ENCODE assay signal across 19 cellular contexts in genomic region chr1:111832521-111833155, GRCh38.
"Had no signal": no experiment of that assay in that cellular context is flagged by ENCODE, and none has a peak within 500 bp of the region (broad histone marks: within the 10 kb centered on the region; RNA-seq: fewer than 3 reads in every experiment).

No MANE protein-coding gene starts in this region.

- H3K4me3 ChIP-seq: esophagus muscularis mucosa, gastrocnemius medialis, heart right ventricle, mucosa of descending colon, stomach, thoracic aorta, transverse colon had no signal

- H3K4me1 Mint-ChIP-seq: naive thymus-derived CD8-positive, alpha-beta T cell had no signal

- H3K36me3 ChIP-seq: esophagus muscularis mucosa, gastrocnemius medialis, heart right ventricle, neutrophil, stomach, thoracic aorta, transverse colon had no signal

- H3K36me3 Mint-ChIP-seq: naive thymus-derived CD8-positive, alpha-beta T cell had no signal

- H3K4me1 ChIP-seq: gastrocnemius medialis, stomach, transverse colon had no signal

- DNase-seq: effector memory CD8-positive, alpha-beta T cell; gastrocnemius medialis; heart right ventricle; hypothalamus; kidney glomerular epithelial cell; mucosa of descending colon; naive thymus-derived CD8-positive, alpha-beta T cell; posterior cingulate gyrus; stimulated activated CD4-positive, alpha-beta T cell treated with anti-CD3 and anti-CD28 coated beads, Interleukin-2, amount 100 ng/mL, for 24 hours; stimulated activated naive CD4-positive, alpha-beta T cell; stomach; transverse colon had no signal

- H3K9me3 ChIP-seq: esophagus muscularis mucosa, gastrocnemius medialis, heart right ventricle, mucosa of descending colon, neutrophil, stomach, thoracic aorta, transverse colon had no signal

- H3K27ac Mint-ChIP-seq: dendritic cell treated with granulocyte-macrophage colony-stimulating factor and Interleukin-4, amounts not matched to agents 40 ng/mL and 50 ng/mL, for 4 days; effector memory CD8-positive, alpha-beta T cell; naive thymus-derived CD8-positive, alpha-beta T cell had no signal

- ATAC-seq: effector memory CD8-positive, alpha-beta T cell; gastrocnemius medialis; heart right ventricle; mucosa of descending colon; naive thymus-derived CD8-positive, alpha-beta T cell; sciatic nerve had no signal

- H3K27me3 ChIP-seq: esophagus muscularis mucosa, gastrocnemius medialis, heart right ventricle, stomach, transverse colon had no signal

- FAIRE-seq: islet of Langerhans had no signal

- H3K4me3 Mint-ChIP-seq: dendritic cell treated with granulocyte-macrophage colony-stimulating factor and Interleukin-4, amounts not matched to agents 40 ng/mL and 50 ng/mL, for 4 days; effector memory CD8-positive, alpha-beta T cell; naive thymus-derived CD8-positive, alpha-beta T cell had no signal

- H3K9me3 Mint-ChIP-seq: dendritic cell treated with granulocyte-macrophage colony-stimulating factor and Interleukin-4, amounts not matched to agents 40 ng/mL and 50 ng/mL, for 4 days; effector memory CD8-positive, alpha-beta T cell had no signal

- H3K27ac ChIP-seq: epithelial cell of prostate, esophagus muscularis mucosa, gastrocnemius medialis, heart right ventricle, neutrophil, stomach, thoracic aorta, transverse colon had no signal
